In genomic region chr1:74570797-74571492, GRCh38 we compare ENCODE assay signal across 1 cellular context.
TF ChIP-seq lines count a peak whose summit lies in the region.

No MANE protein-coding gene starts in this region.

TF ChIP-seq in H1, 55 proteins besides CTCF, POLR2A, EP300 and RAD21 (continued from another document):
- TF ChIP-seq E2F6 (IDR thresholded peaks at IDR 0.05) (no peak), CHD1 (IDR thresholded peaks at IDR 0.05; ENCODE audit: low read depth, low read length) (no peak), MAFK (IDR thresholded peaks at IDR 0.05; ENCODE audit: low read depth, low read length) (no peak), POU5F1 (IDR thresholded peaks at IDR 0.05; ENCODE audit: low read depth, low read length) (no peak), TAF1 (IDR thresholded peaks at IDR 0.05; ENCODE audit: low read depth, low read length) (no peak), RFX5 (IDR thresholded peaks at IDR 0.05; ENCODE audit: borderline replicate concordance, low read depth, low read length) (no peak), HDAC6 (IDR thresholded peaks at IDR 0.05; ENCODE audit: low read depth, low read length) (no peak), MAX (IDR thresholded peaks at IDR 0.05) (no peak), CTBP2 (IDR thresholded peaks at IDR 0.05; ENCODE audit: borderline replicate concordance, insufficient read depth, insufficient read length, low read length) (no peak), SIRT6 (IDR thresholded peaks at IDR 0.05; ENCODE audit: low read length) (no peak), USF2 (IDR thresholded peaks at IDR 0.05; ENCODE audit: low read length) (no peak), POLR2AphosphoS5 (IDR thresholded peaks at IDR 0.05; ENCODE audit: low read depth, low read length) (no peak)
TF ChIP-seq in H1: peak in this region for 0.
